Comparison of ENCODE assay signal across 27 cellular contexts in the genomic region with DNA sequence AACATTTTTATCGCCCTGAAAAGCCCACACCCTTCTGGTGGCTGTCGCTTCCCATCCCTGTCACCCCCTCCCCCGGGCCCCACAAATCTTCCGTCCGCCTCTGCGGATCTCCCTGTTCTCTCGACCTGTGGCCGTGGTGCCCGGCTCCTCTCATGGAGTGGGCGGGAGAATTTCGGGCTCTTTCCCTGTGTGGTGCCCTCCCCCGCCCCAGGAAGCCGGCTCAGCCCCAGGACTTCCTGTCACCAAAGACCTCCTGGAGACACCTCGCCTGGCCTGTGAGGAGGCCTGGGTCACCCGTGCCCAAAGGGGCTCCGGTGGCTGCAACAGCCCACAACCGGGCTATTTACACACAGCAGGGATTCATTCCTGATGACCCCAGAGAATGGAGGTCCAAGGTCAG. TPM values are rescaled to one million over a fixed set of nuclear protein-coding genes. Genes with fewer than 3 reads are reported as not detected.
"Had no signal": no experiment of that assay in that cellular context is flagged by ENCODE, and none has a peak within 500 bp of the region (broad histone marks: within the 10 kb centered on the region; RNA-seq: fewer than 3 reads in every experiment).

No MANE protein-coding gene starts in this region.

- H3K4me1 Mint-ChIP-seq: activated T-helper 17 cell treated with anti-CD3 and anti-CD28 coated beads, Interleukin-2, amount 50 U/mL, for 72 hours; central memory CD8-positive, alpha-beta T cell had no signal

- H3K4me3 Mint-ChIP-seq: activated CD8-positive, alpha-beta T cell treated with anti-CD3 and anti-CD28 coated beads for 36 hours; activated T-cell treated with anti-CD3 and anti-CD28 coated beads, Interleukin-2, amount 50 U/mL, for 4 hours; activated T-helper 17 cell treated with anti-CD3 and anti-CD28 coated beads, Interleukin-2, amount 50 U/mL, for 72 hours; central memory CD8-positive, alpha-beta T cell; mesothelial cell of epicardium; T-helper 1 cell treated with Interleukin-12 subunit alpha and Interleukin-12 subunit beta and Interleukin-4 antibody, amounts not matched to agents 30 μg/mL and 1 μg/mL, for 36 hours; WTC11 had no signal

- H3K9me3 Mint-ChIP-seq: activated CD8-positive, alpha-beta T cell treated with anti-CD3 and anti-CD28 coated beads for 36 hours; activated naive CD4-positive, alpha-beta T cell treated with anti-CD3 and anti-CD28 coated beads, Interleukin-2, amount 50 U/mL, for 72 hours; activated T-cell treated with anti-CD3 and anti-CD28 coated beads, Interleukin-2, amount 50 U/mL, for 4 hours; activated T-helper 17 cell treated with anti-CD3 and anti-CD28 coated beads, Interleukin-2, amount 50 U/mL, for 72 hours; central memory CD8-positive, alpha-beta T cell; mesothelial cell of epicardium; naive B cell; T-helper 1 cell treated with Interleukin-12 subunit alpha and Interleukin-12 subunit beta and Interleukin-4 antibody, amounts not matched to agents 30 μg/mL and 1 μg/mL, for 36 hours; WTC11 had no signal

- H3K9me3 ChIP-seq: esophagus squamous epithelium, heart right ventricle, spleen, tibial nerve had no signal

- ATAC-seq: activated CD8-positive, alpha-beta T cell treated with anti-CD3 and anti-CD28 coated beads for 36 hours; activated naive CD4-positive, alpha-beta T cell treated with anti-CD3 and anti-CD28 coated beads, Interleukin-2, amount 50 U/mL, for 72 hours; activated T-cell treated with anti-CD3 and anti-CD28 coated beads, Interleukin-2, amount 50 U/mL, for 4 hours; activated T-helper 17 cell treated with anti-CD3 and anti-CD28 coated beads, Interleukin-2, amount 50 U/mL, for 72 hours; heart right ventricle; right cardiac atrium; WTC11 had no signal

- DNase-seq: activated CD4-positive, alpha-beta T cell treated with anti-CD3 and anti-CD28 coated beads for 1 hour; activated CD4-positive, alpha-beta T cell treated with anti-CD3 and anti-CD28 coated beads, Interleukin-2, amount 50 U/mL, for 1 hour; activated CD8-positive, alpha-beta T cell treated with anti-CD3 and anti-CD28 coated beads for 36 hours; activated T-cell treated with anti-CD3 and anti-CD28 coated beads, Interleukin-2, amount 50 U/mL, for 4 hours; dermis blood vessel endothelial cell; effector CD4-positive, alpha-beta T cell; esophagus squamous epithelium; foreskin melanocyte; heart right ventricle; mammary epithelial cell; naive B cell; spleen; stimulated activated naive CD4-positive, alpha-beta T cell treated with Interleukin-2 at 50 U/mL for 16 hours; T-helper 9 cell had no signal

- H3K36me3 ChIP-seq: esophagus squamous epithelium, heart right ventricle, spleen, tibial nerve had no signal

- H3K4me3 ChIP-seq: esophagus squamous epithelium, heart right ventricle, spleen, tibial nerve had no signal

- H3K4me1 ChIP-seq: esophagus squamous epithelium, tibial nerve had no signal

- H3K27ac Mint-ChIP-seq: activated CD8-positive, alpha-beta T cell treated with anti-CD3 and anti-CD28 coated beads for 36 hours; activated T-helper 17 cell treated with anti-CD3 and anti-CD28 coated beads, Interleukin-2, amount 50 U/mL, for 72 hours; mesothelial cell of epicardium; T-helper 1 cell treated with Interleukin-12 subunit alpha and Interleukin-12 subunit beta and Interleukin-4 antibody, amounts not matched to agents 30 μg/mL and 1 μg/mL, for 36 hours; WTC11 had no signal

- H3K36me3 Mint-ChIP-seq: activated naive CD4-positive, alpha-beta T cell treated with anti-CD3 and anti-CD28 coated beads, Interleukin-2, amount 50 U/mL, for 72 hours; mesothelial cell of epicardium; naive B cell; WTC11 had no signal

- H3K27ac ChIP-seq: epithelial cell of prostate, esophagus squamous epithelium, heart right ventricle, spleen, tibial nerve had no signal

RNA-seq across cellular contexts. Expression of gene TPSD1, which starts 27.4 kb away (rescaled TPM):
- total RNA-seq: activated CD8-positive, alpha-beta T cell treated with anti-CD3 and anti-CD28 coated beads for 36 hours; activated naive CD4-positive, alpha-beta T cell treated with anti-CD3 and anti-CD28 coated beads, Interleukin-2, amount 50 U/mL, for 72 hours; activated T-helper 17 cell treated with anti-CD3 and anti-CD28 coated beads, Interleukin-2, amount 50 U/mL, for 72 hours; bronchial epithelial cell; dermis blood vessel endothelial cell; glomerular endothelial cell; mammary epithelial cell; mesothelial cell of epicardium; temporal lobe had no signal
- polyA plus RNA-seq: mammary epithelial cell, neural cell had no signal

RNA-seq across cellular contexts. Expression of gene TPSAB1, which starts 42.8 kb away (rescaled TPM):
- total RNA-seq: activated CD8-positive, alpha-beta T cell treated with anti-CD3 and anti-CD28 coated beads for 36 hours; bronchial epithelial cell; dermis blood vessel endothelial cell; glomerular endothelial cell; mammary epithelial cell; mesothelial cell of epicardium; temporal lobe; WTC11 had no signal
- polyA plus RNA-seq: mammary epithelial cell, neural cell had no signal

RNA-seq across cellular contexts. Expression of gene TPSB2, which starts 53.3 kb away (rescaled TPM):
- total RNA-seq: activated CD8-positive, alpha-beta T cell treated with anti-CD3 and anti-CD28 coated beads for 36 hours; activated T-helper 17 cell treated with anti-CD3 and anti-CD28 coated beads, Interleukin-2, amount 50 U/mL, for 72 hours; bronchial epithelial cell; dermis blood vessel endothelial cell; glomerular endothelial cell; mammary epithelial cell; mesothelial cell of epicardium; temporal lobe had no signal
- polyA plus RNA-seq: mammary epithelial cell, neural cell had no signal
